4 cellular contexts compared by ENCODE assay signal in the genomic region with DNA sequence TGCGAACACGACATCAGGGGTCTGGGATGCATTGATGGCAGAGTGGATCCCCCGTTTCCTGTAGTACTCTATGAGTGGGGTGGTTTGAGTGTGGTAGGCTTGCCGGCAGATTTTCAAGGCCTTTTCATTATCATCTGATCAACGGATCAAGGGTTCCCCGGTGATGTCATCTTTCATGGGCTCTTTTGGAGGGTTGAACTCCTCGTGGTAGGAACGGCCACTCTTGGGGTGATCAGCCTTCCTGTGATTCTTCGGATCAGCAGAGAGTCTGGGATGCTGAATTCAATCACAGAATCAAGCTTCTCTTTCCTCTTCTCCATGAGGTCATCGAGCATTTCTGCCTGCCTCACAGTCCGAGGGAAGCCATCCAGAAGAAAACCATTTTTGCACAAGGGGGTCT. TPM values are rescaled to one million over a fixed set of nuclear protein-coding genes. Genes with fewer than 3 reads are reported as not detected.
"Had no signal": no experiment of that assay in that cellular context is flagged by ENCODE, and none has a peak within 500 bp of the region (broad histone marks: within the 10 kb centered on the region; RNA-seq: fewer than 3 reads in every experiment).

No MANE protein-coding gene starts in this region.

RNA-seq across cellular contexts. Expression of a gene that starts 53.8 kb away (rescaled TPM):
- total RNA-seq: activated naive CD4-positive, alpha-beta T cell treated with anti-CD3 and anti-CD28 coated beads for 36 hours; activated naive CD8-positive, alpha-beta T cell treated with anti-CD3 and anti-CD28 coated beads, Interleukin-2, amount 10 ng/mL, durations not matched to agents 7 days and 5 days; activated T-helper 1 cell treated with anti-CD3 and anti-CD28 coated beads, Interleukin-12 subunit alpha, Interleukin-12 subunit beta, Interleukin-2, Interleukin-4 antibody, amounts not matched to agents 30 ng/mL and 10 ng/mL and 1 ng/mL, durations not matched to agents 14 hours and 24 hours and 36 hours; cardiac muscle cell had no signal
